ENCODE assay signal across 8 cellular contexts in the genomic region with DNA sequence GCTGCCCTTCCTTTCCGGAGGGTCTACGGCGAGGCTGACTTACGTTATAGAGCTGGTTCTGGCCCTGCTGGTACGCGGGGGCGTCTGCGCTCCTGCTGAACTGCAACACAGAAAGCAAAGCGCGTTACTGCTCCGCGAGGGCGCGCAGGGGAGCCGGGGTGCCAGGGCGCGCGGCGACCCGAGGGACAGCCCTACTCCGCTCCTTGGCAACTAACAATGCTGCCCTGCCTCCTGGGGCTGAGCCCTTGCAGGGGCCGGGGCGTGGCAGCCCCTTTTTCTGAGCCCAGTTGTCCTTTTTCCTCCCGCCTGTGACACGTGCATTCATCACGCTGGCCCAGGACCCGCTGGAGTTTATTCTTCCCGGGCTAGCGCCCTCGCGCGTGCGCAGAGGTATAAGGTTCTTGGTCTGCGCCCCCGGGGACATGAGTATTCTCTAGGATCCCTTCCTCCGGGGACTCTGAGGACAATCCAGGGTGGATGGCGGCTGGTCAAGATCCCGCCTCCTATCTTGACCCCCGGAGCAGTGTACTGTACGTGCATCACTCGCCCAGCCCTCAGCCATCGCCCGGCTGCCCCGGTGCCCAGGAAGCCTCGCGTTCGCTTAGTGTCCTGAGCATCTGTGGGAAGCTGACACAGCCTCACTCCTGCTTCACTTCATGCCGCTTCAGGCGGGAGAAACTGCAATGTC.
A peak's percentile ranks its signal among the peaks of the same experiment; 100 is the strongest.
DNase-seq lines count a peak whose midpoint lies in the region; ATAC-seq and TF ChIP-seq lines count a peak whose summit lies in the region.

No MANE protein-coding gene starts in this region.

- H3K27ac ChIP-seq in IMR-90 (ENCODE audit: insufficient read depth, low read length) = no peak overlapping the region

- no peak overlapping the region for H3K27ac Mint-ChIP-seq in nephron progenitor cell

- no peaks in the 10 kb centered on the region for H3K36me3 ChIP-seq in IMR-90 (ENCODE audit: control insufficient read depth, insufficient read depth, low read length)

- H3K9me1 ChIP-seq in IMR-90 (ENCODE audit: insufficient read depth, low read length) = no peaks in the 10 kb centered on the region

- no TSS peak for BruUV-seq in IMR-90 (replicated peaks; lab: Mats Ljungman, UMichigan)

- DNase-seq in NCI-H82 (lab: John Stamatoyannopoulos, UW) (peak; percentile 71), NCI-H82 treated with DMSO at 0.1 percent for 48 hours (lab: John Stamatoyannopoulos, UW; ENCODE audit: unreplicated experiment) (no peak), IMR-90 (peak; percentile 28), foreskin fibroblast (peak; percentile 32 to 72), nephron progenitor cell (peak; percentile 77), LoVo (ENCODE audit: low spot score) (no peak)
- peak; percentile 82 for DNase-seq in activated CD8-positive, alpha-beta memory T cell treated with anti-CD3 and anti-CD28 coated beads for 24 hours

- H2AK9ac ChIP-seq in IMR-90 (replicated peaks; ENCODE audit: low read depth, low read length, poor library complexity) = no peak overlapping the region

- no peak overlapping the region for H2AK5ac ChIP-seq in IMR-90 (ENCODE audit: low read depth, low read length)

- no peak overlapping the region for H3K18ac ChIP-seq in IMR-90 (ENCODE audit: low read depth, low read length)

- in situ Hi-C loops in IMR-90 (cut with MboI; ENCODE audit: low sequenced_read_pairs) = loop anchor here (5.0 kb wide), 1 partner anchor 172 kb away; no protein-coding TSS in a partner anchor

- H2BK120ac ChIP-seq in IMR-90 (ENCODE audit: low read depth, low read length) = no peak overlapping the region

- intact Hi-C loops in IMR-90 (cut with micrococcal nuclease) = no loop called here

- POLR2A ChIA-PET in IMR-90 (lab: Charles Lee; ENCODE audit: unreplicated experiment) = no interaction called here

- no peak overlapping the region for H4K5ac ChIP-seq in IMR-90 (ENCODE audit: low read depth, low read length)

- no peak overlapping the region for H3K9ac ChIP-seq in IMR-90 (ENCODE audit: low read depth, low read length)

- no peaks in the 10 kb centered on the region for H3K9me3 ChIP-seq in IMR-90 (ENCODE audit: control insufficient read depth, insufficient read depth, low read length)

- no peak overlapping the region for H2BK5ac ChIP-seq in IMR-90 (ENCODE audit: low read depth, low read length, poor library complexity, severe bottlenecking)

- H3K27me3 ChIP-seq in IMR-90 (ENCODE audit: control insufficient read depth, insufficient read depth, low read length) = peaks cover 27% of the 10 kb centered on the region

- H4K20me1 ChIP-seq in IMR-90 (ENCODE audit: insufficient read depth, low read length) = no peaks in the 10 kb centered on the region

- peak overlapping the region; percentile 96 for H3K4me2 ChIP-seq in IMR-90 (ENCODE audit: low read depth, low read length)

- H2BK20ac ChIP-seq in IMR-90 (ENCODE audit: low read depth, low read length) = no peak overlapping the region

- 0 out of 2 replicates have a peak, but pooled peaks have one; percentile 20 for TF ChIP-seq CTCF in IMR-90 (conservative IDR thresholded peaks at IDR 0.05; ENCODE audit: low read depth, low read length)
- TF ChIP-seq CTCF in foreskin fibroblast (IDR thresholded peaks at IDR 0.05; ENCODE audit: low read depth, low read length) = no peak
- TF ChIP-seq CTCF in nephron progenitor cell (IDR thresholded peaks at IDR 0.05) = no peak

- no peak overlapping the region for H4K91ac ChIP-seq in IMR-90 (ENCODE audit: insufficient read depth, low read depth, low read length)

- H3K56ac ChIP-seq in IMR-90 (ENCODE audit: extremely low read depth, insufficient read depth, low read length) = no peak overlapping the region

- H3K14ac ChIP-seq in IMR-90 (replicated peaks; ENCODE audit: low read depth, low read length) = no peak overlapping the region

- no peak overlapping the region for H3K23ac ChIP-seq in IMR-90 (ENCODE audit: low read depth, low read length)

- no peak overlapping the region for H4K8ac ChIP-seq in IMR-90 (ENCODE audit: low read depth in 2 of 2, low read length in 2 of 2)

- no peaks in the 10 kb centered on the region for H3K79me1 ChIP-seq in IMR-90 (ENCODE audit: low read depth in 1 of 2, low read length in 2 of 2)

- H3K27me3 Mint-ChIP-seq in nephron progenitor cell (ENCODE audit: low read depth, poor library complexity) = peaks cover 38% of the 10 kb centered on the region

- H3K36me3 Mint-ChIP-seq in nephron progenitor cell (ENCODE audit: low read depth) = peaks cover 5% of the 10 kb centered on the region

- WGBS in IMR-90 (ENCODE audit: extremely low coverage in 2 of 2, insufficient read length in 1 of 2), 2 experiments = 7% methylated on average over 41 of the region's 49 CpGs; no CpG with 5 or more reads in 1 of the 2 experiments

- dilution Hi-C loops in IMR-90 (cut with HindIII; ENCODE audit: low sequenced_read_pairs, unreplicated experiment) = loop anchor here (25.0 kb wide), 1 partner anchor 177 kb away; no protein-coding TSS in a partner anchor

- H2AFZ ChIP-seq in IMR-90 (replicated peaks; ENCODE audit: low read length, poor library complexity) = peak overlapping the region; percentile 83

- no peak for TF ChIP-seq RAD21 in IMR-90 (IDR thresholded peaks at IDR 0.05; ENCODE audit: low read length)

- CTCF ChIA-PET in IMR-90 (lab: Yijun Ruan, JAX) = interaction anchor here (0.6 to 4.8 kb wide), 2 partner anchors 85 to 172 kb away, joined by 4 to 25 read pairs; no protein-coding TSS in a partner anchor

- H3K4me1 ChIP-seq in IMR-90 (ENCODE audit: control insufficient read depth, insufficient read depth, low read length) = no peaks in the 10 kb centered on the region

- peaks cover 19% of the 10 kb centered on the region for H3K4me1 Mint-ChIP-seq in nephron progenitor cell

- H3K4me3 ChIP-seq in IMR-90 (ENCODE audit: insufficient read depth, low read depth, low read length) (peak overlapping the region; percentile 47), foreskin fibroblast (ENCODE audit: low read depth in 1 of 2, low read length in 2 of 2) (peak overlapping the region; percentile 27 to 47)

- no peak overlapping the region for H2BK15ac ChIP-seq in IMR-90 (ENCODE audit: low read depth, low read length)

- peak; percentile 80 for ATAC-seq in IMR-90 (ENCODE audit: low read depth)
- no peak for ATAC-seq in GM21515 (IDR thresholded peaks at IDR 0.05; ENCODE audit: unreplicated experiment)

- H3K4ac ChIP-seq in IMR-90 (ENCODE audit: low read depth, low read length) = no peak overlapping the region

- peak overlapping the region; percentile 68 for H3K4me3 Mint-ChIP-seq in nephron progenitor cell

- peaks cover 13% of the 10 kb centered on the region for H3K9me3 Mint-ChIP-seq in nephron progenitor cell

- TF ChIP-seq POLR2A in IMR-90 (IDR thresholded peaks at IDR 0.05; ENCODE audit: low read depth, low read length) = no peak

TF ChIP-seq in IMR-90, 13 proteins besides CTCF, POLR2A, EP300 and RAD21:
- no peak for TF ChIP-seq MAFK (IDR thresholded peaks at IDR 0.05; ENCODE audit: low read depth, low read length)
- TF ChIP-seq MXI1 (IDR thresholded peaks at IDR 0.05; ENCODE audit: borderline replicate concordance, low read depth, low read length) = peak; percentile 96
- TF ChIP-seq BHLHE40 (IDR thresholded peaks at IDR 0.05; ENCODE audit: low read depth, low read length) = 0 out of 2 replicates have a peak, but pooled peaks have one; percentile 10

Comparison
In these comparisons a context has a peak if more than half of its experiments do, and no peak if none do; other contexts are left out.
1. DNase-seq: peak in NCI-H82 (single experiment), IMR-90 (single experiment), activated CD8-positive, alpha-beta memory T cell treated with anti-CD3 and anti-CD28 coated beads for 24 hours (single experiment), foreskin fibroblast (2 of 2) and nephron progenitor cell (single experiment); none in NCI-H82 treated with DMSO at 0.1 percent for 48 hours (single experiment) and LoVo (single experiment).